In the genomic region with DNA sequence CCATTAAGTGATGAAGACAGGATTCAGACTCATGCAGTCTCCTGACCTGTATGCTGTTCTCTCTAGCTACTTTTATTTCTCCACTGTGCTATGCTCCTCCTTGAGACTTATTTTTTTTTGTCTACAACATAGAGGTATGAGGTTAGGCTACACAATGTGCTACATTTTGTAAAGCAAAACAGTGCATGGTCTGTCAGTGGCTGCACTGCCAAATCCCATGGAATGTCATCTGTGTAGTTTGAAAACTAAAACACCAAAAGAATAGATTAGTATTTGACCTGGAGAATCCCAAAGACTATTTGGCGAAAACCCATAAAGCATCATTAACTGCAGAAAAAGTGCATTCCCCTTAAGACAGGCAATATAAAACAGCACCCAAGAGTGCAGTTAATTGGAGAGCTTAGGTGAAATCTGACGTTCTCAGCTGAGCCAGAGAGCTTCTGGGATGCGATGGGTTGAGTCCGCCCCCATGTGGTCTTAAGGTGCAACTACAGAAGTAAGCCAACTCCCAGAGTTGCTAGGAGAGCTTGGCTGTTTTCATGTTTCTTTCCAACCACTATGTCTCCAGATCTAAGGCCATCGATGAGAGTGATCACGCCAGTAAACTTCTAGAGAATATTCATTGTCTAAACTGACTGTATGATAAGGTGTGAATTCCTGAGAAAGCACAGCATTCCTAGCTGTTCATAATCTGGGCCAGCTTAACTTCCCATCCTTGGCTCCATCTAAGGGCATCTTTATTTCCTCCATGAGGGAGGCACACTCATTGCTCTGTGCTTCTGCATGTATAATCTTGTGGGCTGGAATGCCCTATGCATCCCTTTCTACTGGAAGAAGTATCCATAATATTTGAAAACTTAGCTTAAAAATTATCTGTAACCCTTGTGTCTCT, we compare ENCODE assay signal across 8 cellular contexts. TPM values are rescaled to one million over a fixed set of nuclear protein-coding genes. Genes with fewer than 3 reads are reported as not detected.
DNase-seq lines count a peak whose midpoint lies in the region; FAIRE-seq and TF ChIP-seq lines count a peak whose summit lies in the region.

No MANE protein-coding gene starts in this region.

- peaks cover 3% of the 10 kb centered on the region for H3K27me3 Mint-ChIP-seq in astrocyte (ENCODE audit: low read depth, unreplicated experiment)

- no peaks in the 10 kb centered on the region for H3K4me1 ChIP-seq in HAP-1
- H3K4me1 ChIP-seq in Loucy (ENCODE audit: insufficient read depth, low read length, poor library complexity, severe bottlenecking) = peaks cover 3% of the 10 kb centered on the region
- no peaks in the 10 kb centered on the region for H3K4me1 ChIP-seq in astrocyte (ENCODE audit: insufficient read depth, low read length)
- H3K4me1 ChIP-seq in hepatocyte (ENCODE audit: insufficient read depth) = no peaks in the 10 kb centered on the region

- H3F3A ChIP-seq in Loucy (ENCODE audit: low read depth) = no peaks in the 10 kb centered on the region

- H3K36me3 ChIP-seq in HAP-1 (replicated peaks) = no peaks in the 10 kb centered on the region
- no peaks in the 10 kb centered on the region for H3K36me3 ChIP-seq in Loucy (ENCODE audit: insufficient read depth, low read length)
- no peaks in the 10 kb centered on the region for H3K36me3 ChIP-seq in SK-N-MC (ENCODE audit: insufficient read depth, low read length)
- no peaks in the 10 kb centered on the region for H3K36me3 ChIP-seq in astrocyte (ENCODE audit: insufficient read depth, low read length)
- H3K36me3 ChIP-seq in hepatocyte (replicated peaks; ENCODE audit: insufficient read depth, low read depth) = no peaks in the 10 kb centered on the region

- no peaks in the 10 kb centered on the region for H3K4me1 Mint-ChIP-seq in astrocyte (ENCODE audit: low read depth, unreplicated experiment)

- H3K9me2 ChIP-seq in Loucy (replicated peaks; ENCODE audit: low read depth, low read length) (no peaks in the 10 kb centered on the region), hepatocyte (replicated peaks; ENCODE audit: insufficient read depth) (no peaks in the 10 kb centered on the region)

- no peaks in the 10 kb centered on the region for H3K9me3 Mint-ChIP-seq in astrocyte (ENCODE audit: unreplicated experiment)

- H2AFZ ChIP-seq in Loucy (ENCODE audit: low read length) (peak overlapping the region; percentile 83), astrocyte (ENCODE audit: low read depth, low read length) (peak overlapping the region; percentile 13), hepatocyte (no peak overlapping the region)

- H3K4me2 ChIP-seq in Loucy (ENCODE audit: low read depth, low read length, poor library complexity, severe bottlenecking) (no peak overlapping the region), astrocyte (ENCODE audit: low read length) (no peak overlapping the region), hepatocyte (no peak overlapping the region)

- FAIRE-seq in astrocyte (lab: Jason Lieb, UNC) = peak; percentile 56

- TF ChIP-seq CTCF in Loucy (conservative IDR thresholded peaks at IDR 0.05; ENCODE audit: low read length) (peak; percentile 94), astrocyte (IDR thresholded peaks at IDR 0.05; ENCODE audit: insufficient read depth, low read depth, low read length) (peak; percentile 96), hepatocyte (IDR thresholded peaks at IDR 0.05; ENCODE audit: poor library complexity) (peak; percentile 86)

- H3K79me2 ChIP-seq in Loucy (ENCODE audit: insufficient read depth, low read length) (no peaks in the 10 kb centered on the region), astrocyte (ENCODE audit: insufficient read depth, low read length) (no peaks in the 10 kb centered on the region), hepatocyte (no peaks in the 10 kb centered on the region)

- H3K36me3 Mint-ChIP-seq in astrocyte (ENCODE audit: low read depth, unreplicated experiment) = no peaks in the 10 kb centered on the region

- DNase-seq in NCI-H2081 (lab: John Stamatoyannopoulos, UW) (peak; percentile 68 to 72), NCI-H2081 treated with DMSO at 0.1 percent for 48 hours (lab: John Stamatoyannopoulos, UW) (no peak), HAP-1 (ENCODE audit: low spot score in 2 of 2) (peak; percentile 59 to 61), SK-N-MC (ENCODE audit: low read depth, low spot score) (peak; percentile 74), astrocyte (ENCODE audit: low read depth) (peak; percentile 30), hepatocyte (ENCODE audit: low spot score) (peak; percentile 88), skeletal muscle cell (ENCODE audit: low read depth) (peak; percentile 21)

- 7% methylated on average over 6 of the region's 6 CpGs for WGBS in hepatocyte (ENCODE audit: low lambda C conversion rate, missing lambda C conversion rate)

- in situ Hi-C loops in HAP-1 (cut with MboI; ENCODE audit: low sequenced_read_pairs) = loop anchor here (10.0 kb wide), 1 partner anchor 62 kb away; no protein-coding TSS in a partner anchor

- H3K9me3 ChIP-seq in HAP-1 (no peaks in the 10 kb centered on the region), Loucy (ENCODE audit: insufficient read depth, low read depth, low read length) (no peaks in the 10 kb centered on the region), SK-N-MC (ENCODE audit: low read depth, low read length) (no peaks in the 10 kb centered on the region), astrocyte (ENCODE audit: insufficient read depth, low read depth, low read length) (no peaks in the 10 kb centered on the region), hepatocyte (ENCODE audit: low read depth) (no peaks in the 10 kb centered on the region)

- no peak overlapping the region for H3K4me3 Mint-ChIP-seq in astrocyte (ENCODE audit: unreplicated experiment)

- no peaks in the 10 kb centered on the region for H4K20me1 ChIP-seq in Loucy (ENCODE audit: insufficient read depth, low read length, poor library complexity, severe bottlenecking)
- H4K20me1 ChIP-seq in astrocyte (ENCODE audit: insufficient read depth, low read length) = no peaks in the 10 kb centered on the region
- no peaks in the 10 kb centered on the region for H4K20me1 ChIP-seq in hepatocyte (ENCODE audit: insufficient read depth, poor library complexity, severe bottlenecking)

- H3K9ac ChIP-seq in Loucy (ENCODE audit: low read depth, low read length, poor library complexity, severe bottlenecking) (no peak overlapping the region), SK-N-MC (ENCODE audit: insufficient read length) (no peak overlapping the region), astrocyte (ENCODE audit: low read length) (no peak overlapping the region)

- no peak overlapping the region for H3K27ac Mint-ChIP-seq in astrocyte (ENCODE audit: unreplicated experiment)

- H3K4me3 ChIP-seq in HAP-1 (no peak overlapping the region), Loucy (ENCODE audit: low read length, poor library complexity, severe bottlenecking) (no peak overlapping the region), SK-N-MC (peak overlapping the region; percentile 56), astrocyte (ENCODE audit: insufficient read depth, low read depth, low read length) (no peak overlapping the region), hepatocyte (no peak overlapping the region), skeletal muscle cell (ENCODE audit: low read depth, low read length) (no peak overlapping the region)

- H3K27me3 ChIP-seq in HAP-1 (ENCODE audit: low read depth) = peaks cover 16% of the 10 kb centered on the region
- H3K27me3 ChIP-seq in Loucy (ENCODE audit: insufficient read depth, low read length, poor library complexity, severe bottlenecking) = no peaks in the 10 kb centered on the region
- no peaks in the 10 kb centered on the region for H3K27me3 ChIP-seq in astrocyte (ENCODE audit: insufficient read depth, low read length)
- no peaks in the 10 kb centered on the region for H3K27me3 ChIP-seq in hepatocyte

- H3K27ac ChIP-seq in SK-N-MC (no peak overlapping the region; the same call in 1 of the 2 replicates), astrocyte (ENCODE audit: low read depth, low read length) (no peak overlapping the region), hepatocyte (no peak overlapping the region)

RNA-seq across cellular contexts. Expression of a gene that starts 20.7 kb away (rescaled TPM):
- total RNA-seq in astrocyte (1.8 TPM in 2 replicates), hepatocyte (7.9 and 9.4 TPM in 2 replicates)
- 2.7 and 6.1 TPM in 2 replicates for polyA plus RNA-seq in hepatocyte
